ENCODE assay signal across 1 cellular context in the genomic region with DNA sequence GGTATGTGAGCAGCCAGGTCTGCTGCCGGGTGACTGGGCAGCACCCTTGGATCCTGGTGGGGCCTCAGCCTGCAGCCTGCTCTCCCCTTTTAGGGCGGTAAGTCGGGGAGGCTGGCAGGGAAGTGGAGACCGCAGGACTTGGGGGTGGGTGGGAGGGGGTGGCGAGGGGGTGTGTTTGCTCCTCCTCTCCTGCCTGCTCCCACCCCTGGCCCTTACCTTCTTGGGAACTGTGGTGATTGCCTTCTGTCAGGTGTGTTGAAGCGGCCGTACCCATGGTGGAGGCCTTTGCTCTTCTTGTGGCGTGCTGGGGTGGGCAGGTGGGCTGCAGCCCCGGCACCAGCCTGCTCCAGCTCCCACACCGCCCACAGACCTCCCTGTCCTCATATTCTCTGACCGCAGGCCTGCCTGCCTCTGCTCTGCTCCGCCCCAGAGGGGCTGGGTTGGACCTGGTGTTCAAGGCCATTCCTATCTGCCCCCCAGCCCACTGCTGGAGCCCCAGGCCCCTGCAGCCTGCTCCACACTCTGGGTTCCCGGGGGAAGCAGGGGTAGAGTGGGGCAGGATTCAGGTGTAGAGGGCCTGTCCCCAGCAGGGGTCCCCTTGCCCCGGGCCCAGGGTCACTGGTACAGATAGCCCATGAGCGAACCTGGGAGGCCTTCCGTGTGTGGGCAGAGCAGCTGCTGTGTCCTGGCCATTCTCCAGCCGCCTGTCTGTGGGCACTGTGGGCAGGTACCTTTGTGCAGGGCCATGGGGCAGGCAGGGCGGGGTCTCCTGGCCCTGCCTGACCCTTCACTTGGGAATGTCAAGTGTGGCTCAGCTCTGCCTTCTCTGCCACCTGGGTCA.
A peak's percentile ranks its signal among the peaks of the same experiment; 100 is the strongest.
TF ChIP-seq lines count a peak whose summit lies in the region.

No MANE protein-coding gene starts in this region.

TF ChIP-seq in HepG2, 621 proteins besides CTCF, POLR2A, EP300 and RAD21 (continued from another document and continues in another):
- TF ChIP-seq POGZ (CRISPR knock-in tag; IDR thresholded peaks at IDR 0.05) (no peak), E2F2 (CRISPR knock-in tag; IDR thresholded peaks at IDR 0.05; ENCODE audit: borderline replicate concordance) (no peak), KDM5B (CRISPR knock-in tag; IDR thresholded peaks at IDR 0.05; ENCODE audit: borderline replicate concordance) (peak; percentile 11; the same call in 1 of the 2 replicates), ATRX (CRISPR knock-in tag; IDR thresholded peaks at IDR 0.05; ENCODE audit: borderline replicate concordance) (no peak), ZNF644 (CRISPR knock-in tag; IDR thresholded peaks at IDR 0.05; ENCODE audit: low read depth) (no peak), LRRFIP1 (CRISPR knock-in tag; conservative IDR thresholded peaks at IDR 0.05) (no peak), CSRNP1 (CRISPR knock-in tag; IDR thresholded peaks at IDR 0.05) (peak; percentile 84; the same call in 1 of the 2 replicates), PITX1 (CRISPR knock-in tag; IDR thresholded peaks at IDR 0.05) (no peak; the same call in 1 of the 2 replicates), ATF1 (CRISPR knock-in tag; IDR thresholded peaks at IDR 0.05) (no peak), FOXK1 (CRISPR knock-in tag; IDR thresholded peaks at IDR 0.05; ENCODE audit: borderline replicate concordance, low read depth) (0 out of 2 replicates have a peak, but pooled peaks have one; percentile 12), BRD4 (CRISPR knock-in tag; IDR thresholded peaks at IDR 0.05) (no peak; the same call in none of the 2 replicates), BATF2 (CRISPR knock-in tag; IDR thresholded peaks at IDR 0.05) (no peak), KLF6 (CRISPR knock-in tag; IDR thresholded peaks at IDR 0.05) (no peak), ZNF7 (CRISPR knock-in tag; IDR thresholded peaks at IDR 0.05) (no peak), MZF1 (CRISPR knock-in tag; IDR thresholded peaks at IDR 0.05; ENCODE audit: borderline replicate concordance) (no peak), ZNF350 (CRISPR knock-in tag; IDR thresholded peaks at IDR 0.05; ENCODE audit: borderline replicate concordance, low read depth) (peak; percentile 42; the same call in 1 of the 2 replicates), MXD4 (CRISPR knock-in tag; IDR thresholded peaks at IDR 0.05) (no peak), ZNF274 (CRISPR knock-in tag; IDR thresholded peaks at IDR 0.05) (no peak; the same call in 1 of the 2 replicates), ZNF567 (CRISPR knock-in tag; IDR thresholded peaks at IDR 0.05; ENCODE audit: borderline replicate concordance) (0 out of 2 replicates have a peak, but pooled peaks have one; percentile 37), ZNF724P (CRISPR knock-in tag; IDR thresholded peaks at IDR 0.05; ENCODE audit: borderline replicate concordance) (0 out of 2 replicates have a peak, but pooled peaks have one; percentile 21), SMYD3 (CRISPR knock-in tag; IDR thresholded peaks at IDR 0.05) (no peak), TOPORS (CRISPR knock-in tag; IDR thresholded peaks at IDR 0.05) (no peak), CBX2 (IDR thresholded peaks at IDR 0.05; ENCODE audit: low read depth, low read length) (no peak), CBX2 (CRISPR knock-in tag; IDR thresholded peaks at IDR 0.05; ENCODE audit: low read depth) (no peak), ZNF160 (CRISPR knock-in tag; IDR thresholded peaks at IDR 0.05) (no peak; the same call in 1 of the 2 replicates), EZH2 (conservative IDR thresholded peaks at IDR 0.05; ENCODE audit: low read depth, low read length) (no peak), HNF4A (CRISPR knock-in tag; IDR thresholded peaks at IDR 0.05) (peak; percentile 95), SOX13 (IDR thresholded peaks at IDR 0.05) (no peak), SOX13 (CRISPR knock-in tag; conservative IDR thresholded peaks at IDR 0.05 in 1 of 2, IDR thresholded peaks at IDR 0.05 in 1 of 2) (peak in 1 of 2 experiments; percentile 71; a peak in 2 of 4 replicates), XRCC5 (optimal IDR thresholded peaks at IDR 0.05; ENCODE audit: low read length) (peak; percentile 57), MIER3 (CRISPR knock-in tag; IDR thresholded peaks at IDR 0.05; ENCODE audit: borderline replicate concordance) (no peak), ZNF382 (CRISPR knock-in tag; IDR thresholded peaks at IDR 0.05; ENCODE audit: borderline replicate concordance) (no peak), ATAD3A (CRISPR knock-in tag; IDR thresholded peaks at IDR 0.05) (no peak), TAF1 (CRISPR knock-in tag; IDR thresholded peaks at IDR 0.05) (peak; percentile 83; the same call in 1 of the 2 replicates), KDM1A (CRISPR knock-in tag; IDR thresholded peaks at IDR 0.05) (0 out of 2 replicates have a peak, but pooled peaks have one; percentile 11), GPN1 (CRISPR knock-in tag; IDR thresholded peaks at IDR 0.05; ENCODE audit: borderline replicate concordance) (no peak), NCOA1 (CRISPR knock-in tag; IDR thresholded peaks at IDR 0.05) (0 out of 2 replicates have a peak, but pooled peaks have one; percentile 78), ZNF33B (CRISPR knock-in tag; IDR thresholded peaks at IDR 0.05) (no peak), ZNF720 (CRISPR knock-in tag; IDR thresholded peaks at IDR 0.05) (no peak), ISX (CRISPR knock-in tag; conservative IDR thresholded peaks at IDR 0.05) (no peak), CERS6 (CRISPR knock-in tag; IDR thresholded peaks at IDR 0.05) (no peak), ZNF281 (CRISPR knock-in tag; IDR thresholded peaks at IDR 0.05; ENCODE audit: borderline replicate concordance) (peak; percentile 71; the same call in 1 of the 2 replicates), JDP2 (CRISPR knock-in tag; IDR thresholded peaks at IDR 0.05; ENCODE audit: borderline replicate concordance) (no peak), MATR3 (CRISPR knock-in tag; IDR thresholded peaks at IDR 0.05) (no peak), ZNF850 (CRISPR knock-in tag; conservative IDR thresholded peaks at IDR 0.05) (no peak), TMF1 (CRISPR knock-in tag; IDR thresholded peaks at IDR 0.05; ENCODE audit: low read depth) (no peak; the same call in 1 of the 2 replicates)
- TF ChIP-seq, protein P1, sequence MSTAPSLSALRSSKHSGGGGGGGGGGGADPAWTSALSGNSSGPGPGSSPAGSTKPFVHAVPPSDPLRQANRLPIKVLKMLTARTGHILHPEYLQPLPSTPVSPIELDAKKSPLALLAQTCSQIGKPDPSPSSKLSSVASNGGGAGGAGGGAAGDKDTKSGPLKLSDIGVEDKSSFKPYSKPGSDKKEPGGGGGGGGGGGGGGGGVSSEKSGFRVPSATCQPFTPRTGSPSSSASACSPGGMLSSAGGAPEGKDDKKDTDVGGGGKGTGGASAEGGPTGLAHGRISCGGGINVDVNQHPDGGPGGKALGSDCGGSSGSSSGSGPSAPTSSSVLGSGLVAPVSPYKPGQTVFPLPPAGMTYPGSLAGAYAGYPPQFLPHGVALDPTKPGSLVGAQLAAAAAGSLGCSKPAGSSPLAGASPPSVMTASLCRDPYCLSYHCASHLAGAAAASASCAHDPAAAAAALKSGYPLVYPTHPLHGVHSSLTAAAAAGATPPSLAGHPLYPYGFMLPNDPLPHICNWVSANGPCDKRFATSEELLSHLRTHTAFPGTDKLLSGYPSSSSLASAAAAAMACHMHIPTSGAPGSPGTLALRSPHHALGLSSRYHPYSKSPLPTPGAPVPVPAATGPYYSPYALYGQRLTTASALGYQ (CRISPR knock-in tag; IDR thresholded peaks at IDR 0.05): 0 out of 2 replicates have a peak, but pooled peaks have one; percentile 18
- TF ChIP-seq, protein P2, sequence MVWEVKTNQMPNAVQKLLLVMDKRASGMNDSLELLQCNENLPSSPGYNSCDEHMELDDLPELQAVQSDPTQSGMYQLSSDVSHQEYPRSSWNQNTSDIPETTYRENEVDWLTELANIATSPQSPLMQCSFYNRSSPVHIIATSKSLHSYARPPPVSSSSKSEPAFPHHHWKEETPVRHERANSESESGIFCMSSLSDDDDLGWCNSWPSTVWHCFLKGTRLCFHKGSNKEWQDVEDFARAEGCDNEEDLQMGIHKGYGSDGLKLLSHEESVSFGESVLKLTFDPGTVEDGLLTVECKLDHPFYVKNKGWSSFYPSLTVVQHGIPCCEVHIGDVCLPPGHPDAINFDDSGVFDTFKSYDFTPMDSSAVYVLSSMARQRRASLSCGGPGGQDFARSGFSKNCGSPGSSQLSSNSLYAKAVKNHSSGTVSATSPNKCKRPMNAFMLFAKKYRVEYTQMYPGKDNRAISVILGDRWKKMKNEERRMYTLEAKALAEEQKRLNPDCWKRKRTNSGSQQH (CRISPR knock-in tag; IDR thresholded peaks at IDR 0.05; ENCODE audit: low read depth): 0 out of 2 replicates have a peak, but pooled peaks have one; percentile 37
- TF ChIP-seq, protein P3, sequence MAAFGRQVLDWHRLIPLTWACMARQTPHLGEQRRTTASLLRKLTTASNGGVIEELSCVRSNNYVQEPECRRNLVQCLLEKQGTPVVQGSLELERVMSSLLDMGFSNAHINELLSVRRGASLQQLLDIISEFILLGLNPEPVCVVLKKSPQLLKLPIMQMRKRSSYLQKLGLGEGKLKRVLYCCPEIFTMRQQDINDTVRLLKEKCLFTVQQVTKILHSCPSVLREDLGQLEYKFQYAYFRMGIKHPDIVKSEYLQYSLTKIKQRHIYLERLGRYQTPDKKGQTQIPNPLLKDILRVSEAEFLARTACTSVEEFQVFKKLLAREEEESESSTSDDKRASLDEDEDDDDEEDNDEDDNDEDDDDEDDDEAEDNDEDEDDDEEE (CRISPR knock-in tag; IDR thresholded peaks at IDR 0.05): peak; percentile 66; the same call in 1 of the 2 replicates
